20 cellular contexts compared by ENCODE assay signal in genomic region chr20:59686404-59687346, GRCh38.
DNase-seq lines count a peak whose midpoint lies in the region; ATAC-seq, FAIRE-seq and TF ChIP-seq lines count a peak whose summit lies in the region.
"Had no signal": no experiment of that assay in that cellular context is flagged by ENCODE, and none has a peak within 500 bp of the region (broad histone marks: within the 10 kb centered on the region; RNA-seq: fewer than 3 reads in every experiment).

No MANE protein-coding gene starts in this region.

- no peak overlapping the region for H3K23ac ChIP-seq in H9 (ENCODE audit: insufficient read length, low read depth, low read length)
- H3K23ac ChIP-seq in neuronal stem cell (ENCODE audit: low read depth, low read length, poor library complexity), result peak overlapping the region; percentile 67

- H2AFZ ChIP-seq in H9 (ENCODE audit: low read length) (no peak overlapping the region), astrocyte (ENCODE audit: low read depth, low read length) (no peak overlapping the region), neuronal stem cell (ENCODE audit: low read length) (no peak overlapping the region)

- H2BK120ac ChIP-seq in H9 (ENCODE audit: low read depth, low read length, poor library complexity, severe bottlenecking), result no peak overlapping the region
- H2BK120ac ChIP-seq in neuronal stem cell (ENCODE audit: low read depth, low read length), result no peak overlapping the region

- H3K56ac ChIP-seq in H9 (ENCODE audit: insufficient read length, low read depth, low read length), result peak overlapping the region; percentile 6

- 100% methylated on average over 3 of the region's 7 CpGs for WGBS in H9 (ENCODE audit: extremely low coverage, insufficient read length, low lambda C conversion rate)
- 100% methylated on average over 2 to 4 of the region's 7 CpGs for WGBS in neuronal stem cell (ENCODE audit: extremely low coverage in 2 of 2, insufficient read length in 2 of 2, insufficient replicate concordance in 1 of 2), 2 donors

- DNase-seq in H9 (no peak), astrocyte (ENCODE audit: low read depth) (no peak), neuronal stem cell (ENCODE audit: low spot score) (no peak), left ventricle myocardium superior (no peak), HuH-7.5 (ENCODE audit: low spot score) (no peak)
- DNase-seq: 8988T; Caco-2; CD4-positive, alpha-beta T cell; GOT3; KBM-7 had no signal

- H3K36me3 ChIP-seq in BLaER1 (peaks cover 80% of the 10 kb centered on the region), astrocyte (ENCODE audit: insufficient read depth, low read length) (no peaks in the 10 kb centered on the region), neuronal stem cell (replicated peaks in 1 of 2; ENCODE audit: control insufficient read depth in 2 of 2, insufficient read depth in 2 of 2, low read length in 2 of 2) (no peaks in the 10 kb centered on the region)
- H3K36me3 ChIP-seq: HAP-1 had no signal

- H2BK5ac ChIP-seq in H9 (ENCODE audit: insufficient read length, low read length) (no peak overlapping the region), neuronal stem cell (ENCODE audit: low read length) (no peak overlapping the region)

- H3K4me3 ChIP-seq in BLaER1, result no peak overlapping the region
- H3K4me3 ChIP-seq in astrocyte (ENCODE audit: insufficient read depth, low read depth, low read length), result no peak overlapping the region
- H3K4me3 ChIP-seq in neuronal stem cell (ENCODE audit: low read length in 2 of 2), result peak overlapping the region in 1 of 2 donors; percentile 51
- H3K4me3 ChIP-seq: HAP-1 had no signal

- H2BK12ac ChIP-seq in H9 (ENCODE audit: insufficient read length, low read depth, low read length) (no peak overlapping the region), neuronal stem cell (ENCODE audit: low read length) (no peak overlapping the region)

- H3K9me3 Mint-ChIP-seq in H9 (peaks cover 2 to 40% of the 10 kb centered on the region in 2 experiments; a peak in 2 of 5 replicates), astrocyte (ENCODE audit: unreplicated experiment) (no peaks in the 10 kb centered on the region)

- H3K79me2 ChIP-seq in H9 (ENCODE audit: insufficient read depth, low read length) (no peaks in the 10 kb centered on the region), astrocyte (ENCODE audit: insufficient read depth, low read length) (no peaks in the 10 kb centered on the region)

- peak; percentile 37 for FAIRE-seq in astrocyte (lab: Jason Lieb, UNC)
- FAIRE-seq: D721Med, G401.6, GM12891, GM19239 had no signal

- H2BK15ac ChIP-seq in H9 (ENCODE audit: low read depth, low read length) (no peak overlapping the region), neuronal stem cell (ENCODE audit: low read length) (no peak overlapping the region)

- TF ChIP-seq CTCF in H9 (conservative IDR thresholded peaks at IDR 0.05) (no peak), astrocyte (IDR thresholded peaks at IDR 0.05; ENCODE audit: insufficient read depth, low read depth, low read length) (no peak)

- H3K36me3 Mint-ChIP-seq in H9 (ENCODE audit: insufficient read depth in 1 of 3, low read depth in 3 of 3) (peaks cover 0 to 14% (median 4%) of the 10 kb centered on the region in 3 experiments; a peak in 3 of 7 replicates), astrocyte (ENCODE audit: low read depth, unreplicated experiment) (no peaks in the 10 kb centered on the region)

- no peak overlapping the region for H3T11ph ChIP-seq in H9 (ENCODE audit: low read length)

- H3K9ac ChIP-seq in BLaER1 (no peak overlapping the region), H9 (ENCODE audit: extremely low read depth, insufficient read length, low read length) (no peak overlapping the region), astrocyte (ENCODE audit: low read length) (no peak overlapping the region), neuronal stem cell (ENCODE audit: low read depth, low read length, poor library complexity) (peak overlapping the region; percentile 44)

- H3K14ac ChIP-seq in H9 (ENCODE audit: insufficient read depth, low read length) (no peak overlapping the region), neuronal stem cell (ENCODE audit: low read length) (no peak overlapping the region)

- no peak overlapping the region for H2BK20ac ChIP-seq in H9 (ENCODE audit: low read depth, low read length, poor library complexity, severe bottlenecking)

- H3K79me1 ChIP-seq in H9 (ENCODE audit: insufficient read depth, low read depth, low read length, poor library complexity, severe bottlenecking) (no peaks in the 10 kb centered on the region), neuronal stem cell (ENCODE audit: low read depth, low read length) (no peaks in the 10 kb centered on the region)

- peaks cover 100% of the 10 kb centered on the region for H3K4me1 ChIP-seq in BLaER1
- no peaks in the 10 kb centered on the region for H3K4me1 ChIP-seq in H9 (ENCODE audit: insufficient read depth, low read length)
- H3K4me1 ChIP-seq in astrocyte (ENCODE audit: insufficient read depth, low read length), result no peaks in the 10 kb centered on the region
- no peaks in the 10 kb centered on the region for H3K4me1 ChIP-seq in neuronal stem cell (ENCODE audit: control insufficient read depth in 2 of 2, insufficient read depth in 1 of 2, low read depth in 1 of 2, low read length in 2 of 2)
- H3K4me1 ChIP-seq: Caco-2, HAP-1 had no signal

- no peak overlapping the region for H2AK5ac ChIP-seq in H9 (ENCODE audit: insufficient read length, low read length)
- no peak overlapping the region for H2AK5ac ChIP-seq in neuronal stem cell (ENCODE audit: low read depth, low read length)

- H3K27ac Mint-ChIP-seq in H9, result no peak overlapping the region
- no peak overlapping the region for H3K27ac Mint-ChIP-seq in astrocyte (ENCODE audit: unreplicated experiment)
- H3K27ac Mint-ChIP-seq: B cell; CD4-positive, alpha-beta T cell had no signal

- intact Hi-C loops in left ventricle myocardium superior (cut with micrococcal nuclease), result no loop called here

- H3K9me3 ChIP-seq in BLaER1, result peaks cover 14% of the 10 kb centered on the region; the same call in 1 of the 2 replicates
- H3K9me3 ChIP-seq in H9 (ENCODE audit: control insufficient read depth, low read depth, low read length), result peaks cover 42% of the 10 kb centered on the region
- H3K9me3 ChIP-seq in astrocyte (ENCODE audit: insufficient read depth, low read depth, low read length), result peaks cover 15% of the 10 kb centered on the region
- peaks cover 0 to 19% of the 10 kb centered on the region in 2 donors for H3K9me3 ChIP-seq in neuronal stem cell (replicated peaks in 1 of 2; ENCODE audit: control insufficient read depth in 2 of 2, insufficient read depth in 1 of 2, low read depth in 1 of 2, low read length in 2 of 2)
- H3K9me3 ChIP-seq: Caco-2, HAP-1 had no signal

- H3K18ac ChIP-seq in H9 (ENCODE audit: insufficient read length, low read depth, low read length) (no peak overlapping the region), neuronal stem cell (ENCODE audit: low read length) (no peak overlapping the region)

- H3K4me2 ChIP-seq in BLaER1, result peak overlapping the region; percentile 69
- H3K4me2 ChIP-seq in H9 (ENCODE audit: insufficient read depth, insufficient read length, low read length), result no peak overlapping the region
- H3K4me2 ChIP-seq in astrocyte (ENCODE audit: low read length), result no peak overlapping the region
- H3K4me2 ChIP-seq in neuronal stem cell (ENCODE audit: insufficient read depth, low read length, poor library complexity, severe bottlenecking), result no peak overlapping the region

- H4K5ac ChIP-seq in H9 (ENCODE audit: insufficient read length, low read depth, low read length), result no peak overlapping the region

- H3K4ac ChIP-seq in H9 (ENCODE audit: low read depth, low read length) (no peak overlapping the region), neuronal stem cell (ENCODE audit: low read length) (no peak overlapping the region)

- H3K4me1 Mint-ChIP-seq in H9 (no peaks in the 10 kb centered on the region), astrocyte (ENCODE audit: low read depth, unreplicated experiment) (no peaks in the 10 kb centered on the region)
- H3K4me1 Mint-ChIP-seq: B cell had no signal

- H3K27me3 ChIP-seq in BLaER1 (no peaks in the 10 kb centered on the region), H9 (ENCODE audit: insufficient read depth, low read length) (no peaks in the 10 kb centered on the region; the same call in 1 of the 2 replicates), astrocyte (ENCODE audit: insufficient read depth, low read length) (no peaks in the 10 kb centered on the region), neuronal stem cell (ENCODE audit: control insufficient read depth in 3 of 3, insufficient read depth in 3 of 3, low read depth in 1 of 3, low read length in 3 of 3) (peaks cover 0 to 2% (median 0%) of the 10 kb centered on the region in 3 experiments)

- peaks cover 34% of the 10 kb centered on the region for H3K27me3 Mint-ChIP-seq in H9 (ENCODE audit: low read depth)
- H3K27me3 Mint-ChIP-seq in astrocyte (ENCODE audit: low read depth, unreplicated experiment), result peaks cover 49% of the 10 kb centered on the region
- H3K27me3 Mint-ChIP-seq: B cell had no signal

- H3K4me3 Mint-ChIP-seq in H9 (no peak overlapping the region), astrocyte (ENCODE audit: unreplicated experiment) (no peak overlapping the region)
- H3K4me3 Mint-ChIP-seq: B cell; CD4-positive, alpha-beta T cell had no signal

- H4K20me1 ChIP-seq in BLaER1 (peaks cover 100% of the 10 kb centered on the region), H9 (ENCODE audit: control insufficient read depth, insufficient read depth, insufficient read length) (no peaks in the 10 kb centered on the region), astrocyte (ENCODE audit: insufficient read depth, low read length) (no peaks in the 10 kb centered on the region)

- H3K23me2 ChIP-seq in H9 (ENCODE audit: insufficient read length, low read depth, low read length, poor library complexity, severe bottlenecking), result peaks cover 4% of the 10 kb centered on the region

- H4K91ac ChIP-seq in H9 (ENCODE audit: insufficient read length, low read depth, low read length) (no peak overlapping the region), neuronal stem cell (ENCODE audit: low read depth, low read length, poor library complexity) (no peak overlapping the region)

- H3K27ac ChIP-seq in BLaER1 (no peak overlapping the region), H9 (ENCODE audit: insufficient read length, low read depth, low read length) (no peak overlapping the region), astrocyte (ENCODE audit: low read depth, low read length) (no peak overlapping the region), neuronal stem cell (replicated peaks; ENCODE audit: low read length) (no peak overlapping the region)
- H3K27ac ChIP-seq: C4-2B had no signal

- ATAC-seq in left ventricle myocardium superior (no peak), HG02571 (IDR thresholded peaks at IDR 0.05; ENCODE audit: unreplicated experiment) (no peak), GM19463 (IDR thresholded peaks at IDR 0.05; ENCODE audit: unreplicated experiment) (no peak)

- H4K8ac ChIP-seq in H9 (replicated peaks; ENCODE audit: insufficient read length, low read depth, low read length), result no peak overlapping the region
- H4K8ac ChIP-seq in neuronal stem cell (ENCODE audit: low read depth, low read length), result no peak overlapping the region
